Comparison of ENCODE assay signal across 22 cellular contexts in genomic region chr3:193335031-193335430, GRCh38. TPM values are rescaled to one million over a fixed set of nuclear protein-coding genes. Genes with fewer than 3 reads are reported as not detected.
DNase-seq lines count a peak whose midpoint lies in the region; ATAC-seq and TF ChIP-seq lines count a peak whose summit lies in the region.
"Had no signal": no experiment of that assay in that cellular context is flagged by ENCODE, and none has a peak within 500 bp of the region (broad histone marks: within the 10 kb centered on the region; RNA-seq: fewer than 3 reads in every experiment).

No MANE protein-coding gene starts in this region.

- BruUV-seq in MCF 10A (replicated peaks; lab: Mats Ljungman, UMichigan), result no TSS peak

- no peak overlapping the region for H3K27ac ChIP-seq in breast epithelium
- H3K27ac ChIP-seq in RWPE2 (ENCODE audit: poor library complexity, severe bottlenecking), result no peak overlapping the region
- no peak overlapping the region for H3K27ac ChIP-seq in foreskin keratinocyte
- H3K27ac ChIP-seq in naive thymus-derived CD4-positive, alpha-beta T cell (ENCODE audit: low read depth, low read length), result no peak overlapping the region
- H3K27ac ChIP-seq: PC-9 had no signal

- peak; percentile 25 for DNase-seq in MCF 10A (ENCODE audit: unreplicated experiment)
- DNase-seq in breast epithelium (ENCODE audit: low spot score in 2 of 2), result no peak
- no peak for DNase-seq in RWPE2 (ENCODE audit: low spot score)
- DNase-seq in foreskin keratinocyte, result peak; percentile 2 to 22
- no peak for DNase-seq in nephron progenitor cell
- DNase-seq in activated effector memory CD4-positive, alpha-beta T cell treated with Interleukin-2 at 50 U/mL for 16 hours, result no peak
- no peak for DNase-seq in naive thymus-derived CD4-positive, alpha-beta T cell
- DNase-seq: 8988T; BE2C; CD4-positive, CD25-positive, alpha-beta regulatory T cell; COR-L47; DMS 273 treated with DMSO at 0.1 percent for 48 hours; MV-4-11; NCI-H1694 treated with DMSO at 0.1 percent for 48 hours; NCI-H226; NCI-H524 treated with DMSO at 0.1 percent for 48 hours; PC-9 had no signal

- H3K4me1 ChIP-seq in breast epithelium (no peaks in the 10 kb centered on the region), RWPE2 (ENCODE audit: insufficient read depth, poor library complexity, severe bottlenecking) (no peaks in the 10 kb centered on the region), foreskin keratinocyte (no peaks in the 10 kb centered on the region)
- H3K4me1 ChIP-seq in naive thymus-derived CD4-positive, alpha-beta T cell (ENCODE audit: control insufficient read depth in 2 of 2, insufficient read depth in 2 of 2, low read length in 2 of 2), result no peaks in the 10 kb centered on the region
- H3K4me1 ChIP-seq: BE2C had no signal

- ATAC-seq in RWPE2 (ENCODE audit: low read depth) (peak; percentile 92), foreskin keratinocyte (peak; percentile 84), GM18858 (IDR thresholded peaks at IDR 0.05; ENCODE audit: unreplicated experiment) (no peak)
- ATAC-seq in naive thymus-derived CD4-positive, alpha-beta T cell, result no peak
- ATAC-seq: GM12878, GM23338, K562, Right ventricle myocardium inferior had no signal

- CTCF ChIA-PET in MCF 10A (lab: Yijun Ruan, JAX), result interaction anchor here (1.2 kb wide), 1 partner anchor 10 kb away, joined by 4 read pairs; no protein-coding TSS in a partner anchor
- CTCF ChIA-PET in naive thymus-derived CD4-positive, alpha-beta T cell (lab: Charles Lee), result no interaction called here

- H3K4me3 ChIP-seq in breast epithelium (no peak overlapping the region), RWPE2 (ENCODE audit: severe bottlenecking) (no peak overlapping the region)
- H3K4me3 ChIP-seq in naive thymus-derived CD4-positive, alpha-beta T cell (ENCODE audit: low read length), result no peak overlapping the region
- H3K4me3 ChIP-seq: GM12878, GM23338, K562, PC-9 had no signal

- H3K27me3 Mint-ChIP-seq in MCF 10A (ENCODE audit: insufficient read depth, unreplicated experiment), result no peaks in the 10 kb centered on the region
- H3K27me3 Mint-ChIP-seq in nephron progenitor cell (ENCODE audit: low read depth, poor library complexity), result peaks cover 7% of the 10 kb centered on the region
- peaks cover 0 to 18% (median 6%) of the 10 kb centered on the region in 5 donors for H3K27me3 Mint-ChIP-seq in naive thymus-derived CD4-positive, alpha-beta T cell
- H3K27me3 Mint-ChIP-seq: CD4-positive, CD25-positive, alpha-beta regulatory T cell had no signal

- H3K27me3 ChIP-seq in breast epithelium (no peaks in the 10 kb centered on the region), RWPE2 (ENCODE audit: insufficient read depth, poor library complexity, severe bottlenecking) (no peaks in the 10 kb centered on the region), foreskin keratinocyte (no peaks in the 10 kb centered on the region)
- H3K27me3 ChIP-seq in naive thymus-derived CD4-positive, alpha-beta T cell (ENCODE audit: control insufficient read depth in 2 of 2, insufficient read depth in 2 of 2, low read length in 2 of 2), result no peaks in the 10 kb centered on the region
- H3K27me3 ChIP-seq: BE2C had no signal

- POLR2A ChIA-PET in MCF 10A (lab: Yijun Ruan, JAX), result no interaction called here
- POLR2A ChIA-PET in naive thymus-derived CD4-positive, alpha-beta T cell (lab: Charles Lee), result no interaction called here

- H3K4me1 Mint-ChIP-seq in MCF 10A (ENCODE audit: insufficient read depth, unreplicated experiment), result no peaks in the 10 kb centered on the region
- peaks cover 14% of the 10 kb centered on the region for H3K4me1 Mint-ChIP-seq in nephron progenitor cell
- H3K4me1 Mint-ChIP-seq in naive thymus-derived CD4-positive, alpha-beta T cell, result no peaks in the 10 kb centered on the region
- H3K4me1 Mint-ChIP-seq: CD4-positive, CD25-positive, alpha-beta regulatory T cell had no signal

- H3K36me3 ChIP-seq in breast epithelium (no peaks in the 10 kb centered on the region), RWPE2 (ENCODE audit: low read depth) (no peaks in the 10 kb centered on the region)
- no peaks in the 10 kb centered on the region for H3K36me3 ChIP-seq in naive thymus-derived CD4-positive, alpha-beta T cell (ENCODE audit: control insufficient read depth in 2 of 3, insufficient read depth in 3 of 3, low read length in 3 of 3)
- H3K36me3 ChIP-seq: BE2C had no signal

- no peak overlapping the region for H3K27ac Mint-ChIP-seq in MCF 10A (ENCODE audit: low read depth, unreplicated experiment)
- H3K27ac Mint-ChIP-seq in nephron progenitor cell, result no peak overlapping the region
- no peak overlapping the region for H3K27ac Mint-ChIP-seq in naive thymus-derived CD4-positive, alpha-beta T cell
- H3K27ac Mint-ChIP-seq: CD4-positive, CD25-positive, alpha-beta regulatory T cell; GM23338 had no signal

- H3K36me3 Mint-ChIP-seq in MCF 10A (ENCODE audit: insufficient read depth, unreplicated experiment) (no peaks in the 10 kb centered on the region), nephron progenitor cell (ENCODE audit: low read depth) (no peaks in the 10 kb centered on the region)
- H3K36me3 Mint-ChIP-seq in naive thymus-derived CD4-positive, alpha-beta T cell, result no peaks in the 10 kb centered on the region
- H3K36me3 Mint-ChIP-seq: CD4-positive, CD25-positive, alpha-beta regulatory T cell had no signal

- H3K4me3 Mint-ChIP-seq in MCF 10A (ENCODE audit: unreplicated experiment) (no peak overlapping the region), nephron progenitor cell (no peak overlapping the region)
- H3K4me3 Mint-ChIP-seq in naive thymus-derived CD4-positive, alpha-beta T cell, result no peak overlapping the region
- H3K4me3 Mint-ChIP-seq: CD4-positive, CD25-positive, alpha-beta regulatory T cell; GM23338 had no signal

- H3K9me3 ChIP-seq in breast epithelium (no peaks in the 10 kb centered on the region), RWPE2 (ENCODE audit: severe bottlenecking) (no peaks in the 10 kb centered on the region)
- H3K9me3 ChIP-seq in naive thymus-derived CD4-positive, alpha-beta T cell (ENCODE audit: control insufficient read depth in 2 of 3, low read length in 3 of 3), result no peaks in the 10 kb centered on the region
- H3K9me3 ChIP-seq: BE2C had no signal

- no peak for TF ChIP-seq POLR2A in breast epithelium (IDR thresholded peaks at IDR 0.05)

- peaks cover 7% of the 10 kb centered on the region for H3K9me3 Mint-ChIP-seq in MCF 10A (ENCODE audit: unreplicated experiment)
- peaks cover 5% of the 10 kb centered on the region for H3K9me3 Mint-ChIP-seq in nephron progenitor cell
- H3K9me3 Mint-ChIP-seq in naive thymus-derived CD4-positive, alpha-beta T cell, result peaks cover 0 to 7% (median 0%) of the 10 kb centered on the region in 11 donors

- TF ChIP-seq CTCF in MCF 10A (IDR thresholded peaks at IDR 0.05; ENCODE audit: unreplicated experiment), result no peak
- no peak for TF ChIP-seq CTCF in breast epithelium (IDR thresholded peaks at IDR 0.05)
- no peak for TF ChIP-seq CTCF in RWPE2 (IDR thresholded peaks at IDR 0.05; ENCODE audit: poor library complexity, severe bottlenecking)
- TF ChIP-seq CTCF in foreskin keratinocyte (conservative IDR thresholded peaks at IDR 0.05), result no peak
- TF ChIP-seq CTCF in nephron progenitor cell (IDR thresholded peaks at IDR 0.05), result no peak

- intact Hi-C loops in MCF 10A (cut with micrococcal nuclease) (no loop called here), breast epithelium (cut with DNase I; ENCODE audit: low total_unique reads) (no loop called here)
- intact Hi-C loops in naive thymus-derived CD4-positive, alpha-beta T cell (cut with micrococcal nuclease), result no loop called here

RNA-seq across cellular contexts. Expression of gene ATP13A5, which starts 43.5 kb away (rescaled TPM):
- not detected in 2 replicates for total RNA-seq in MCF 10A (2022)
- 1 to 10 TPM in 2 of 3 donors, not detected in 1; 2.3 to 4.5 TPM for total RNA-seq in breast epithelium
- total RNA-seq in foreskin keratinocyte, result not detected in 2 replicates
- polyA plus RNA-seq in foreskin keratinocyte, result not detected in 2 replicates
- not detected for total RNA-seq in naive thymus-derived CD4-positive, alpha-beta T cell
- not detected for polyA plus RNA-seq in naive thymus-derived CD4-positive, alpha-beta T cell
- total RNA-seq: CD4-positive, CD25-positive, alpha-beta regulatory T cell; GM12878; GM23338; K562; PC-9; Right ventricle myocardium inferior had no signal
- polyA plus RNA-seq: CD4-positive, CD25-positive, alpha-beta regulatory T cell; GM12878; GM23338; K562 had no signal

Comparison
In these comparisons a context has a peak if more than half of its experiments do, and no peak if none do; other contexts are left out.
1. DNase-seq: peak in MCF 10A (single experiment) and foreskin keratinocyte (2 of 2); none in breast epithelium (0 of 2), RWPE2 (single experiment), nephron progenitor cell (single experiment), activated effector memory CD4-positive, alpha-beta T cell treated with Interleukin-2 at 50 U/mL for 16 hours (single experiment) and naive thymus-derived CD4-positive, alpha-beta T cell (0 of 9).
2. ATAC-seq: peak in RWPE2 (single experiment) and foreskin keratinocyte (single experiment); none in GM18858 (single experiment) and naive thymus-derived CD4-positive, alpha-beta T cell (single experiment).